In genomic region chr15:67031321-67031720, GRCh38 we compare ENCODE assay signal across 26 cellular contexts.
"Had no signal": no experiment of that assay in that cellular context is flagged by ENCODE, and none has a peak within 500 bp of the region (broad histone marks: within the 10 kb centered on the region; RNA-seq: fewer than 3 reads in every experiment).

No MANE protein-coding gene starts in this region.

- ATAC-seq: activated T-helper 17 cell treated with anti-CD3 and anti-CD28 coated beads, Interleukin-2, amount 50 U/mL, for 72 hours; T-cell had no signal

- H3K9me3 ChIP-seq: adrenal gland, colonic mucosa, MG63 had no signal

- H3K27me3 ChIP-seq: adrenal gland, colonic mucosa, MG63 had no signal

- H3K4me3 ChIP-seq: adrenal gland, colonic mucosa, MG63, SK-N-MC had no signal

- H3K27ac ChIP-seq: adrenal gland, colonic mucosa, SK-N-MC had no signal

- DNase-seq: activated CD4-positive, alpha-beta memory T cell treated with anti-CD3 and anti-CD28 coated beads, Interleukin-2, amount 10 ng/mL, durations not matched to agents 7 days and 5 days; activated CD4-positive, alpha-beta T cell treated with anti-CD3 and anti-CD28 coated beads, Interleukin-2, amount 10 ng/mL, durations not matched to agents 7 days and 5 days; activated CD4-positive, CD25-positive, alpha-beta regulatory T cell; activated gamma-delta T cell; activated naive CD4-positive, alpha-beta T cell treated with anti-CD3 and anti-CD28 coated beads, Interleukin-2, amount 10 ng/mL, durations not matched to agents 7 days and 5 days; activated naive CD8-positive, alpha-beta T cell treated with anti-CD3 and anti-CD28 coated beads for 36 hours; activated T-cell treated with anti-CD3 and anti-CD28 coated beads for 4 hours; activated T-cell treated with anti-CD3 and anti-CD28 coated beads, Interleukin-2, amount 50 U/mL, for 48 hours; adrenal gland; anterior cingulate cortex; caudate nucleus; colonic mucosa; MG63; MV-4-11; NCI-H1092 treated with DMSO at 0.1 percent for 48 hours; NCI-H1417 treated with DMSO at 0.1 percent for 48 hours; NCI-H1694; NCI-H2029; NCI-H2107; NCI-H524 treated with DMSO at 0.1 percent for 48 hours; NCI-H774; T-cell; T-helper 2 cell; T1000 had no signal

- H3K36me3 ChIP-seq: adrenal gland, colonic mucosa, MG63 had no signal
